1 cellular context compared by ENCODE assay signal in the genomic region with DNA sequence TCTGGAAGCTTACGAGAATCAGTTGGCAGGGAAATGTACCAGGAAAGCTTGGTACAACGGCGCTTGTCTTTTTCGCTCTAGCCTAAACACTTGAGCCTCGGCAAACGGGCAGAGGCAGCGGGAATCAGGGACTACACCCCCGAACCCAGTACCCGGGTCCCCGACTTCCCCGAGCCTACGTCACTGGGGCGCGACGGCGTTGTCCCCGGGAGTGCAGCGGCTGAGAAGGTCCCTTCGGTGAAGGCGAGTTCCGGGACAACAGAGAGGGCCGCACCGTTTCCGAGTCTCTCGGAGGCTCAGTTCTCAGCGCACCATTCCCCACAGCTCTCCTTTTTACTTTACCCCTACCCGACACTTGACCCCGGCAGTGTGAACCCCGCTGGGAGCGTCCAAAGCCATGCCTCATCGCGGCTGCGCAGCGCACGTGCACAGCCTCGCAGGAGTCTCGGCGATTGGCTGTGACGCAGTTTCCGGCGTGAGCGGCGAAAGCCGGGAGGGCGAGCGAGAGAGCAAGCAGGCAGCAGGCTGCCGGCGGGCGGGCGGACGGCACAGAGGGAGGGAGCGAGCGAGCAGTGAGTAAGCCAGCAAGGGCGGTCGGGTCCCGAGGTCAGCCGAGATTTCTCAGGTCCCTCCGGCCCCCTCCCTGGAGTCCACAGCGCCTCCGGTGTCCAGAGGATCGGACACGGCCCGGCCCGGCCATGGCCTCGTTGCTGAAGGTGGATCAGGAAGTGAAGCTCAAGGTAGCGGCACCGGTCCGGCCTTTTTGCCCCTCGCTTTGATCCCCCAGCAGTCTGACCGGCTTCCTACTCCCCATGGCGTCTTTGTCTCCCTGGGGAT.
TF ChIP-seq lines count a peak whose summit lies in the region.

A gene with protein sequence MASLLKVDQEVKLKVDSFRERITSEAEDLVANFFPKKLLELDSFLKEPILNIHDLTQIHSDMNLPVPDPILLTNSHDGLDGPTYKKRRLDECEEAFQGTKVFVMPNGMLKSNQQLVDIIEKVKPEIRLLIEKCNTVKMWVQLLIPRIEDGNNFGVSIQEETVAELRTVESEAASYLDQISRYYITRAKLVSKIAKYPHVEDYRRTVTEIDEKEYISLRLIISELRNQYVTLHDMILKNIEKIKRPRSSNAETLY (plus strand): TSS at position 464 of the 837 bp plus-strand sequence. CDS start 235 bp downstream, at position 699.

TF ChIP-seq in HEK293, 187 proteins besides CTCF, POLR2A, EP300 and RAD21 (continued from another document and continues in another):
- TF ChIP-seq ZNF701 (tag by site-specific recombination; IDR thresholded peaks at IDR 0.05) = no peak
- TF ChIP-seq, protein P1, sequence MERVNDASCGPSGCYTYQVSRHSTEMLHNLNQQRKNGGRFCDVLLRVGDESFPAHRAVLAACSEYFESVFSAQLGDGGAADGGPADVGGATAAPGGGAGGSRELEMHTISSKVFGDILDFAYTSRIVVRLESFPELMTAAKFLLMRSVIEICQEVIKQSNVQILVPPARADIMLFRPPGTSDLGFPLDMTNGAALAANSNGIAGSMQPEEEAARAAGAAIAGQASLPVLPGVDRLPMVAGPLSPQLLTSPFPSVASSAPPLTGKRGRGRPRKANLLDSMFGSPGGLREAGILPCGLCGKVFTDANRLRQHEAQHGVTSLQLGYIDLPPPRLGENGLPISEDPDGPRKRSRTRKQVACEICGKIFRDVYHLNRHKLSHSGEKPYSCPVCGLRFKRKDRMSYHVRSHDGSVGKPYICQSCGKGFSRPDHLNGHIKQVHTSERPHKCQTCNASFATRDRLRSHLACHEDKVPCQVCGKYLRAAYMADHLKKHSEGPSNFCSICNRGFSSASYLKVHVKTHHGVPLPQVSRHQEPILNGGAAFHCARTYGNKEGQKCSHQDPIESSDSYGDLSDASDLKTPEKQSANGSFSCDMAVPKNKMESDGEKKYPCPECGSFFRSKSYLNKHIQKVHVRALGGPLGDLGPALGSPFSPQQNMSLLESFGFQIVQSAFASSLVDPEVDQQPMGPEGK (tag by site-specific recombination; IDR thresholded peaks at IDR 0.05) = no peak; the same call in none of the 2 replicates
- TF ChIP-seq ZNF548 (tag by site-specific recombination; IDR thresholded peaks at IDR 0.05) = no peak
- TF ChIP-seq, protein P2, sequence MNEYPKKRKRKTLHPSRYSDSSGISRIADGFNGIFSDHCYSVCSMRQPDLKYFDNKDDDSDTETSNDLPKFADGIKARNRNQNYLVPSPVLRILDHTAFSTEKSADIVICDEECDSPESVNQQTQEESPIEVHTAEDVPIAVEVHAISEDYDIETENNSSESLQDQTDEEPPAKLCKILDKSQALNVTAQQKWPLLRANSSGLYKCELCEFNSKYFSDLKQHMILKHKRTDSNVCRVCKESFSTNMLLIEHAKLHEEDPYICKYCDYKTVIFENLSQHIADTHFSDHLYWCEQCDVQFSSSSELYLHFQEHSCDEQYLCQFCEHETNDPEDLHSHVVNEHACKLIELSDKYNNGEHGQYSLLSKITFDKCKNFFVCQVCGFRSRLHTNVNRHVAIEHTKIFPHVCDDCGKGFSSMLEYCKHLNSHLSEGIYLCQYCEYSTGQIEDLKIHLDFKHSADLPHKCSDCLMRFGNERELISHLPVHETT (tag by site-specific recombination; IDR thresholded peaks at IDR 0.05) = no peak
- peak; percentile 95 for TF ChIP-seq ZNF335 (tag by site-specific recombination; conservative IDR thresholded peaks at IDR 0.05)
- TF ChIP-seq ZNF174 (tag by site-specific recombination; IDR thresholded peaks at IDR 0.05) = no peak
- TF ChIP-seq ZNF785 (tag by site-specific recombination; IDR thresholded peaks at IDR 0.05) = no peak
- TF ChIP-seq ZNF37A (tag by site-specific recombination; IDR thresholded peaks at IDR 0.05) = no peak
- 0 out of 2 replicates have a peak, but pooled peaks have one; percentile 25 for TF ChIP-seq ZFP69B (tag by site-specific recombination; IDR thresholded peaks at IDR 0.05)
- peak; percentile 33; the same call in 1 of the 2 replicates for TF ChIP-seq BCL11B (tag by site-specific recombination; IDR thresholded peaks at IDR 0.05; ENCODE audit: low read depth)
- no peak for TF ChIP-seq ZNF530 (tag by site-specific recombination; IDR thresholded peaks at IDR 0.05; ENCODE audit: low read depth)
- TF ChIP-seq ZNF558 (tag by site-specific recombination; IDR thresholded peaks at IDR 0.05) = no peak
- no peak; the same call in 1 of the 2 replicates for TF ChIP-seq ZFHX2 (tag by site-specific recombination; conservative IDR thresholded peaks at IDR 0.05)
- no peak for TF ChIP-seq MZF1 (tag by site-specific recombination; IDR thresholded peaks at IDR 0.05; ENCODE audit: borderline replicate concordance)
- TF ChIP-seq ZNF658 (tag by site-specific recombination; IDR thresholded peaks at IDR 0.05) = no peak
- TF ChIP-seq, protein P3, sequence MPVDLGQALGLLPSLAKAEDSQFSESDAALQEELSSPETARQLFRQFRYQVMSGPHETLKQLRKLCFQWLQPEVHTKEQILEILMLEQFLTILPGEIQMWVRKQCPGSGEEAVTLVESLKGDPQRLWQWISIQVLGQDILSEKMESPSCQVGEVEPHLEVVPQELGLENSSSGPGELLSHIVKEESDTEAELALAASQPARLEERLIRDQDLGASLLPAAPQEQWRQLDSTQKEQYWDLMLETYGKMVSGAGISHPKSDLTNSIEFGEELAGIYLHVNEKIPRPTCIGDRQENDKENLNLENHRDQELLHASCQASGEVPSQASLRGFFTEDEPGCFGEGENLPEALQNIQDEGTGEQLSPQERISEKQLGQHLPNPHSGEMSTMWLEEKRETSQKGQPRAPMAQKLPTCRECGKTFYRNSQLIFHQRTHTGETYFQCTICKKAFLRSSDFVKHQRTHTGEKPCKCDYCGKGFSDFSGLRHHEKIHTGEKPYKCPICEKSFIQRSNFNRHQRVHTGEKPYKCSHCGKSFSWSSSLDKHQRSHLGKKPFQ (tag by site-specific recombination; IDR thresholded peaks at IDR 0.05) = peak; percentile 95
- TF ChIP-seq, protein P4, sequence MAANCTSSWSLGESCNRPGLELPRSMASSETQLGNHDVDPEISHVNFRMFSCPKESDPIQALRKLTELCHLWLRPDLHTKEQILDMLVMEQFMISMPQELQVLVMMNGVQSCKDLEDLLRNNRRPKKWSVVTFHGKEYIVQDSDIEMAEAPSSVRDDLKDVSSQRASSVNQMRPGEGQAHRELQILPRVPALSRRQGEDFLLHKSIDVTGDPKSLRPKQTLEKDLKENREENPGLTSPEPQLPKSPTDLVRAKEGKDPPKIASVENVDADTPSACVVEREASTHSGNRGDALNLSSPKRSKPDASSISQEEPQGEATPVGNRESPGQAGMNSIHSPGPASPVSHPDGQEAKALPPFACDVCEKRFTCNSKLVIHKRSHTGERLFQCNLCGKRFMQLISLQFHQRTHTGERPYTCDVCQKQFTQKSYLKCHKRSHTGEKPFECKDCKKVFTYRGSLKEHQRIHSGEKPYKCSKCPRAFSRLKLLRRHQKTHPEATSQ (tag by site-specific recombination; IDR thresholded peaks at IDR 0.05) = peak; percentile 67; the same call in 1 of the 2 replicates
- TF ChIP-seq, protein P5, sequence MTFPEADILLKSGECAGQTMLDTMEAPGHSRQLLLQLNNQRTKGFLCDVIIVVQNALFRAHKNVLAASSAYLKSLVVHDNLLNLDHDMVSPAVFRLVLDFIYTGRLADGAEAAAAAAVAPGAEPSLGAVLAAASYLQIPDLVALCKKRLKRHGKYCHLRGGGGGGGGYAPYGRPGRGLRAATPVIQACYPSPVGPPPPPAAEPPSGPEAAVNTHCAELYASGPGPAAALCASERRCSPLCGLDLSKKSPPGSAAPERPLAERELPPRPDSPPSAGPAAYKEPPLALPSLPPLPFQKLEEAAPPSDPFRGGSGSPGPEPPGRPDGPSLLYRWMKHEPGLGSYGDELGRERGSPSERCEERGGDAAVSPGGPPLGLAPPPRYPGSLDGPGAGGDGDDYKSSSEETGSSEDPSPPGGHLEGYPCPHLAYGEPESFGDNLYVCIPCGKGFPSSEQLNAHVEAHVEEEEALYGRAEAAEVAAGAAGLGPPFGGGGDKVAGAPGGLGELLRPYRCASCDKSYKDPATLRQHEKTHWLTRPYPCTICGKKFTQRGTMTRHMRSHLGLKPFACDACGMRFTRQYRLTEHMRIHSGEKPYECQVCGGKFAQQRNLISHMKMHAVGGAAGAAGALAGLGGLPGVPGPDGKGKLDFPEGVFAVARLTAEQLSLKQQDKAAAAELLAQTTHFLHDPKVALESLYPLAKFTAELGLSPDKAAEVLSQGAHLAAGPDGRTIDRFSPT (tag by site-specific recombination; IDR thresholded peaks at IDR 0.05) = no peak
- TF ChIP-seq OVOL3 (tag by site-specific recombination; IDR thresholded peaks at IDR 0.05) = peak; percentile 32; the same call in 1 of the 2 replicates
- TF ChIP-seq ZNF837 (tag by site-specific recombination; IDR thresholded peaks at IDR 0.05) = no peak
- no peak; the same call in 1 of the 2 replicates for TF ChIP-seq GLI4 (tag by site-specific recombination; IDR thresholded peaks at IDR 0.05)
- TF ChIP-seq ZNF341 (tag by site-specific recombination; IDR thresholded peaks at IDR 0.05; ENCODE audit: low read depth) = peak; percentile 78
- TF ChIP-seq ZFP41 (tag by site-specific recombination; IDR thresholded peaks at IDR 0.05; ENCODE audit: borderline replicate concordance) = no peak
- TF ChIP-seq, protein P6, sequence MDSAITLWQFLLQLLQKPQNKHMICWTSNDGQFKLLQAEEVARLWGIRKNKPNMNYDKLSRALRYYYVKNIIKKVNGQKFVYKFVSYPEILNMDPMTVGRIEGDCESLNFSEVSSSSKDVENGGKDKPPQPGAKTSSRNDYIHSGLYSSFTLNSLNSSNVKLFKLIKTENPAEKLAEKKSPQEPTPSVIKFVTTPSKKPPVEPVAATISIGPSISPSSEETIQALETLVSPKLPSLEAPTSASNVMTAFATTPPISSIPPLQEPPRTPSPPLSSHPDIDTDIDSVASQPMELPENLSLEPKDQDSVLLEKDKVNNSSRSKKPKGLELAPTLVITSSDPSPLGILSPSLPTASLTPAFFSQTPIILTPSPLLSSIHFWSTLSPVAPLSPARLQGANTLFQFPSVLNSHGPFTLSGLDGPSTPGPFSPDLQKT (IDR thresholded peaks at IDR 0.05; ENCODE audit: borderline replicate concordance, low read depth, low read length) = no peak; the same call in 1 of the 2 replicates
- TF ChIP-seq ZNF175 (tag by site-specific recombination; IDR thresholded peaks at IDR 0.05) = no peak
- TF ChIP-seq, protein P7, sequence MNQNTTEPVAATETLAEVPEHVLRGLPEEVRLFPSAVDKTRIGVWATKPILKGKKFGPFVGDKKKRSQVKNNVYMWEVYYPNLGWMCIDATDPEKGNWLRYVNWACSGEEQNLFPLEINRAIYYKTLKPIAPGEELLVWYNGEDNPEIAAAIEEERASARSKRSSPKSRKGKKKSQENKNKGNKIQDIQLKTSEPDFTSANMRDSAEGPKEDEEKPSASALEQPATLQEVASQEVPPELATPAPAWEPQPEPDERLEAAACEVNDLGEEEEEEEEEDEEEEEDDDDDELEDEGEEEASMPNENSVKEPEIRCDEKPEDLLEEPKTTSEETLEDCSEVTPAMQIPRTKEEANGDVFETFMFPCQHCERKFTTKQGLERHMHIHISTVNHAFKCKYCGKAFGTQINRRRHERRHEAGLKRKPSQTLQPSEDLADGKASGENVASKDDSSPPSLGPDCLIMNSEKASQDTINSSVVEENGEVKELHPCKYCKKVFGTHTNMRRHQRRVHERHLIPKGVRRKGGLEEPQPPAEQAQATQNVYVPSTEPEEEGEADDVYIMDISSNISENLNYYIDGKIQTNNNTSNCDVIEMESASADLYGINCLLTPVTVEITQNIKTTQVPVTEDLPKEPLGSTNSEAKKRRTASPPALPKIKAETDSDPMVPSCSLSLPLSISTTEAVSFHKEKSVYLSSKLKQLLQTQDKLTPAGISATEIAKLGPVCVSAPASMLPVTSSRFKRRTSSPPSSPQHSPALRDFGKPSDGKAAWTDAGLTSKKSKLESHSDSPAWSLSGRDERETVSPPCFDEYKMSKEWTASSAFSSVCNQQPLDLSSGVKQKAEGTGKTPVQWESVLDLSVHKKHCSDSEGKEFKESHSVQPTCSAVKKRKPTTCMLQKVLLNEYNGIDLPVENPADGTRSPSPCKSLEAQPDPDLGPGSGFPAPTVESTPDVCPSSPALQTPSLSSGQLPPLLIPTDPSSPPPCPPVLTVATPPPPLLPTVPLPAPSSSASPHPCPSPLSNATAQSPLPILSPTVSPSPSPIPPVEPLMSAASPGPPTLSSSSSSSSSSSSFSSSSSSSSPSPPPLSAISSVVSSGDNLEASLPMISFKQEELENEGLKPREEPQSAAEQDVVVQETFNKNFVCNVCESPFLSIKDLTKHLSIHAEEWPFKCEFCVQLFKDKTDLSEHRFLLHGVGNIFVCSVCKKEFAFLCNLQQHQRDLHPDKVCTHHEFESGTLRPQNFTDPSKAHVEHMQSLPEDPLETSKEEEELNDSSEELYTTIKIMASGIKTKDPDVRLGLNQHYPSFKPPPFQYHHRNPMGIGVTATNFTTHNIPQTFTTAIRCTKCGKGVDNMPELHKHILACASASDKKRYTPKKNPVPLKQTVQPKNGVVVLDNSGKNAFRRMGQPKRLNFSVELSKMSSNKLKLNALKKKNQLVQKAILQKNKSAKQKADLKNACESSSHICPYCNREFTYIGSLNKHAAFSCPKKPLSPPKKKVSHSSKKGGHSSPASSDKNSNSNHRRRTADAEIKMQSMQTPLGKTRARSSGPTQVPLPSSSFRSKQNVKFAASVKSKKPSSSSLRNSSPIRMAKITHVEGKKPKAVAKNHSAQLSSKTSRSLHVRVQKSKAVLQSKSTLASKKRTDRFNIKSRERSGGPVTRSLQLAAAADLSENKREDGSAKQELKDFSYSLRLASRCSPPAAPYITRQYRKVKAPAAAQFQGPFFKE (tag by site-specific recombination; IDR thresholded peaks at IDR 0.05; ENCODE audit: borderline replicate concordance) = no peak
- TF ChIP-seq ZNF404 (tag by site-specific recombination; IDR thresholded peaks at IDR 0.05) = no peak
- no peak for TF ChIP-seq GLI2 (tag by site-specific recombination; IDR thresholded peaks at IDR 0.05; ENCODE audit: borderline replicate concordance, low read depth)
- no peak for TF ChIP-seq ZNF707 (tag by site-specific recombination; IDR thresholded peaks at IDR 0.05)
- peak; percentile 85 for TF ChIP-seq SP2 (tag by site-specific recombination; IDR thresholded peaks at IDR 0.05)
- peak; percentile 89 for TF ChIP-seq ZXDB (tag by site-specific recombination; IDR thresholded peaks at IDR 0.05)
- TF ChIP-seq ZNF843 (tag by site-specific recombination; IDR thresholded peaks at IDR 0.05) = peak; percentile 70
- no peak for TF ChIP-seq FEZF1 (tag by site-specific recombination; IDR thresholded peaks at IDR 0.05)
- TF ChIP-seq, protein P8, sequence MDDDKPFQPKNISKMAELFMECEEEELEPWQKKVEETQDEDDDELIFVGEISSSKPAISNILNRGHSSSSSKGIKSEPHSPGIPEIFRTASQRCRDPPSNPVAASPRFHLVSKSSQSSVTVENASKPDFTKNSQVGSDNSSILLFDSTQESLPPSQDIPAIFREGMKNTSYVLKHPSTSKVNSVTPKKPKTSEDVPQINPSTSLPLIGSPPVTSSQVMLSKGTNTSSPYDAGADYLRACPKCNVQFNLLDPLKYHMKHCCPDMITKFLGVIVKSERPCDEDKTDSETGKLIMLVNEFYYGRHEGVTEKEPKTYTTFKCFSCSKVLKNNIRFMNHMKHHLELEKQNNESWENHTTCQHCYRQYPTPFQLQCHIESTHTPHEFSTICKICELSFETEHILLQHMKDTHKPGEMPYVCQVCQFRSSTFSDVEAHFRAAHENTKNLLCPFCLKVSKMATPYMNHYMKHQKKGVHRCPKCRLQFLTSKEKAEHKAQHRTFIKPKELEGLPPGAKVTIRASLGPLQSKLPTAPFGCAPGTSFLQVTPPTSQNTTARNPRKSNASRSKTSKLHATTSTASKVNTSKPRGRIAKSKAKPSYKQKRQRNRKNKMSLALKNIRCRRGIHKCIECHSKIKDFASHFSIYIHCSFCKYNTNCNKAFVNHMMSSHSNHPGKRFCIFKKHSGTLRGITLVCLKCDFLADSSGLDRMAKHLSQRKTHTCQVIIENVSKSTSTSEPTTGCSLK (tag by site-specific recombination; IDR thresholded peaks at IDR 0.05) = no peak
- TF ChIP-seq OSR2 (tag by site-specific recombination; IDR thresholded peaks at IDR 0.05) = no peak
- TF ChIP-seq ZNF391 (tag by site-specific recombination; IDR thresholded peaks at IDR 0.05; ENCODE audit: borderline replicate concordance, low read depth) = peak; percentile 23; the same call in 1 of the 2 replicates
- no peak for TF ChIP-seq SETDB1 (IDR thresholded peaks at IDR 0.05; ENCODE audit: insufficient read length, low read length)
